Comparison of ENCODE assay signal across 11 cellular contexts in genomic region chr13:32736648-32737047, GRCh38.
DNase-seq lines count a peak whose midpoint lies in the region; ATAC-seq and TF ChIP-seq lines count a peak whose summit lies in the region.
"Had no signal": no experiment of that assay in that cellular context is flagged by ENCODE, and none has a peak within 500 bp of the region (broad histone marks: within the 10 kb centered on the region; RNA-seq: fewer than 3 reads in every experiment).

No MANE protein-coding gene starts in this region.

- no peaks in the 10 kb centered on the region for H4K20me1 ChIP-seq in Karpas-422 (ENCODE audit: insufficient read depth, low read depth, low read length)

- TF ChIP-seq CTCF in CD8-positive, alpha-beta T cell (IDR thresholded peaks at IDR 0.05): no peak
- TF ChIP-seq CTCF in prostate gland (IDR thresholded peaks at IDR 0.05) (no peak), BE2C (IDR thresholded peaks at IDR 0.05; ENCODE audit: low read depth, low read length) (no peak)

- no peaks in the 10 kb centered on the region for H3K27me3 ChIP-seq in CD8-positive, alpha-beta T cell (ENCODE audit: insufficient read depth, low read length)
- H3K27me3 ChIP-seq in Karpas-422 (ENCODE audit: low read length) (no peaks in the 10 kb centered on the region), prostate gland (replicated peaks; ENCODE audit: insufficient read depth) (no peaks in the 10 kb centered on the region), BE2C (no peaks in the 10 kb centered on the region)
- H3K27me3 ChIP-seq: cardiac muscle cell had no signal

- H3K9me3 ChIP-seq in CD8-positive, alpha-beta T cell (ENCODE audit: low read length): no peaks in the 10 kb centered on the region
- H3K9me3 ChIP-seq in Karpas-422 (ENCODE audit: low read length) (no peaks in the 10 kb centered on the region), prostate gland (no peaks in the 10 kb centered on the region), BE2C (no peaks in the 10 kb centered on the region)

- peak overlapping the region; percentile 48 for H3K4me3 ChIP-seq in CD8-positive, alpha-beta T cell (ENCODE audit: low read depth, low read length)
- H3K4me3 ChIP-seq in Karpas-422 (ENCODE audit: low read length): peak overlapping the region; percentile 60
- H3K4me3 ChIP-seq in prostate gland: peak overlapping the region; percentile 14 to 28
- no peak overlapping the region for H3K4me3 ChIP-seq in BE2C (ENCODE audit: low read depth, low read length)
- H3K4me3 ChIP-seq: cardiac muscle cell, lung had no signal

- H3K4me1 Mint-ChIP-seq in CD8-positive, alpha-beta T cell (ENCODE audit: low read depth): peaks cover 31% of the 10 kb centered on the region
- peaks cover 15 to 24% of the 10 kb centered on the region in 2 donors for H3K4me1 Mint-ChIP-seq in effector memory CD8-positive, alpha-beta T cell (ENCODE audit: low read depth in 2 of 2)

- H3K36me3 ChIP-seq in CD8-positive, alpha-beta T cell (ENCODE audit: insufficient read depth, low read length): no peaks in the 10 kb centered on the region
- peaks cover 5% of the 10 kb centered on the region; the same call in 1 of the 2 replicates for H3K36me3 ChIP-seq in Karpas-422 (ENCODE audit: insufficient read depth, low read length)
- H3K36me3 ChIP-seq in prostate gland: no peaks in the 10 kb centered on the region
- H3K36me3 ChIP-seq in BE2C: no peaks in the 10 kb centered on the region; the same call in none of the 2 replicates

- POLR2A ChIA-PET in CD8-positive, alpha-beta T cell (lab: Charles Lee): interaction anchor here (1.3 to 1.8 kb wide), 2 partner anchors 12 to 48 kb away, joined by 4 read pairs; no protein-coding TSS in a partner anchor

- peak overlapping the region; percentile 76 for H3K27ac ChIP-seq in CD8-positive, alpha-beta T cell (ENCODE audit: low read depth, low read length)
- H3K27ac ChIP-seq in Karpas-422 (ENCODE audit: low read length) (peak overlapping the region; percentile 52), prostate gland (peak overlapping the region; percentile 72 to 74)
- H3K27ac ChIP-seq: cardiac muscle cell, HL-60 had no signal

- H3K36me3 Mint-ChIP-seq in CD8-positive, alpha-beta T cell: peaks cover 17% of the 10 kb centered on the region
- no peaks in the 10 kb centered on the region for H3K36me3 Mint-ChIP-seq in effector memory CD8-positive, alpha-beta T cell (ENCODE audit: insufficient read depth)

- peak overlapping the region; percentile 76 for H3K4me3 Mint-ChIP-seq in CD8-positive, alpha-beta T cell
- H3K4me3 Mint-ChIP-seq in effector memory CD8-positive, alpha-beta T cell: peak overlapping the region; percentile 72 to 79

- H2AFZ ChIP-seq in Karpas-422 (ENCODE audit: low read length): no peak overlapping the region

- intact Hi-C loops in CD8-positive, alpha-beta T cell (cut with DNase I, micrococcal nuclease): loop anchor here (5.0 kb wide), 3 partner anchors 34 to 149 kb away; partner anchors contain the start of gene PDS5B (in 1 of the 2)
- intact Hi-C loops in prostate gland (cut with DNase I): no loop called here

- no peak for TF ChIP-seq POLR2A in prostate gland (IDR thresholded peaks at IDR 0.05)

- H3K4me1 ChIP-seq in CD8-positive, alpha-beta T cell (ENCODE audit: insufficient read depth, low read length): peaks cover 17% of the 10 kb centered on the region
- H3K4me1 ChIP-seq in Karpas-422 (ENCODE audit: low read length): peaks cover 30% of the 10 kb centered on the region
- no peaks in the 10 kb centered on the region for H3K4me1 ChIP-seq in prostate gland (replicated peaks)
- no peaks in the 10 kb centered on the region for H3K4me1 ChIP-seq in BE2C

- H3K9me3 Mint-ChIP-seq in CD8-positive, alpha-beta T cell: no peaks in the 10 kb centered on the region
- H3K9me3 Mint-ChIP-seq in effector memory CD8-positive, alpha-beta T cell: no peaks in the 10 kb centered on the region

- no peaks in the 10 kb centered on the region for H3K27me3 Mint-ChIP-seq in CD8-positive, alpha-beta T cell (ENCODE audit: low read depth)
- H3K27me3 Mint-ChIP-seq in effector memory CD8-positive, alpha-beta T cell: no peaks in the 10 kb centered on the region

- peaks cover 63% of the 10 kb centered on the region for H3K79me2 ChIP-seq in Karpas-422 (ENCODE audit: low read length)

- peak; percentile 28 for ATAC-seq in CD8-positive, alpha-beta T cell
- ATAC-seq in effector memory CD8-positive, alpha-beta T cell (replicated peaks): peak; percentile 40

- CTCF ChIA-PET in CD8-positive, alpha-beta T cell (lab: Charles Lee): interaction anchor here (0.7 kb wide), 1 partner anchor 806 kb away, joined by 3 read pairs; no protein-coding TSS in a partner anchor

- H3K4me2 ChIP-seq in Karpas-422 (ENCODE audit: low read depth, low read length, poor library complexity, severe bottlenecking): peak overlapping the region; percentile 79

- H3K27ac Mint-ChIP-seq in CD8-positive, alpha-beta T cell: peak overlapping the region; percentile 92
- H3K27ac Mint-ChIP-seq in effector memory CD8-positive, alpha-beta T cell: peak overlapping the region; percentile 93 to 96

- peak overlapping the region; percentile 57 for H3K9ac ChIP-seq in Karpas-422 (ENCODE audit: low read length)

- WGBS in prostate gland: 21% methylated on average over 4 of the region's 4 CpGs

- H3K9me2 ChIP-seq in Karpas-422 (replicated peaks; ENCODE audit: insufficient read depth, low read length): no peaks in the 10 kb centered on the region

- no peak for DNase-seq in CD8-positive, alpha-beta T cell
- DNase-seq in Karpas-422: no peak
- DNase-seq in effector memory CD8-positive, alpha-beta T cell: no peak
- DNase-seq in prostate gland (ENCODE audit: low spot score): no peak
- DNase-seq in hepatic stellate cell (ENCODE audit: low spot score): no peak
- no peak for DNase-seq in NCI-H2196 treated with DMSO at 0.1 percent for 48 hours (lab: John Stamatoyannopoulos, UW; ENCODE audit: unreplicated experiment)
- no peak for DNase-seq in HK-2 (ENCODE audit: unreplicated experiment)
- no peak for DNase-seq in BE2C
